19 cellular contexts compared by ENCODE assay signal in the genomic region with DNA sequence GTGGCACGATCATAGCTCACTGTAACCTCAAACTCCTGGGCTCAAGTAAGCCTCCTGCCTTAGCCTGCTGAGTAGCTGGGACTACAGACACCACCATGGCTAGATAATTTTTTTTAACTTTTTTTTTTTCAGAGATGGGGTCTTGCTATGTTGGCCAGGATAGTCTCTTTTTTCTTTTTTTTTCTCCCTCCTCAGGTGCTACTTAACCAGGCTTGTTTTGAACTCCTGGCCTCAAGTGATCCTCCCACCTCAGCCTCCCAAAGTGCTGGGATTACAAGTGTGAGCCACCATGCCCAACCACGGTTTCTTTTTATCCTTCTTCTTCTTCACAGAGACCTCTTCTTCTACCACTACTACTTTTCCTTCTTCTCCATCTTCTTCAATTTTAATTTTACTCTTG.
"Had no signal": no experiment of that assay in that cellular context is flagged by ENCODE, and none has a peak within 500 bp of the region (broad histone marks: within the 10 kb centered on the region; RNA-seq: fewer than 3 reads in every experiment).

No MANE protein-coding gene starts in this region.

- H3K36me3 ChIP-seq: sigmoid colon, thyroid gland had no signal

- H3K4me3 ChIP-seq: esophagus muscularis mucosa, heart right ventricle, mucosa of descending colon, pancreas, sigmoid colon, thyroid gland had no signal

- H3K9me3 ChIP-seq: esophagus muscularis mucosa, heart right ventricle, mucosa of descending colon, pancreas, sigmoid colon, thyroid gland had no signal

- H3K4me3 Mint-ChIP-seq: activated naive CD4-positive, alpha-beta T cell treated with anti-CD3 and anti-CD28 coated beads, Interleukin-2, amount 10 ng/mL, durations not matched to agents 7 days and 5 days; activated naive CD8-positive, alpha-beta T cell treated with anti-CD3 and anti-CD28 coated beads, Interleukin-2, amount 50 U/mL, for 24 hours; activated T-cell treated with anti-CD3 and anti-CD28 coated beads, Interleukin-2, amount 50 U/mL, for 24 hours; immature natural killer cell; naive thymus-derived CD4-positive, alpha-beta T cell had no signal

- H3K27me3 Mint-ChIP-seq: activated naive CD4-positive, alpha-beta T cell treated with anti-CD3 and anti-CD28 coated beads, Interleukin-2, amount 10 ng/mL, durations not matched to agents 7 days and 5 days; activated naive CD8-positive, alpha-beta T cell treated with anti-CD3 and anti-CD28 coated beads, Interleukin-2, amount 50 U/mL, for 24 hours; activated T-cell treated with anti-CD3 and anti-CD28 coated beads, Interleukin-2, amount 50 U/mL, for 24 hours; naive thymus-derived CD4-positive, alpha-beta T cell had no signal

- H3K27ac Mint-ChIP-seq: activated naive CD4-positive, alpha-beta T cell treated with anti-CD3 and anti-CD28 coated beads, Interleukin-2, amount 10 ng/mL, durations not matched to agents 7 days and 5 days; activated naive CD8-positive, alpha-beta T cell treated with anti-CD3 and anti-CD28 coated beads, Interleukin-2, amount 50 U/mL, for 24 hours; activated T-cell treated with anti-CD3 and anti-CD28 coated beads, Interleukin-2, amount 50 U/mL, for 24 hours had no signal

- H3K27ac ChIP-seq: brain microvascular endothelial cell, esophagus muscularis mucosa, pancreas, sigmoid colon, thyroid gland had no signal

- H3K9me3 Mint-ChIP-seq: activated naive CD4-positive, alpha-beta T cell treated with anti-CD3 and anti-CD28 coated beads, Interleukin-2, amount 10 ng/mL, durations not matched to agents 7 days and 5 days; activated naive CD8-positive, alpha-beta T cell treated with anti-CD3 and anti-CD28 coated beads, Interleukin-2, amount 50 U/mL, for 24 hours; activated T-cell treated with anti-CD3 and anti-CD28 coated beads, Interleukin-2, amount 50 U/mL, for 24 hours; immature natural killer cell; naive thymus-derived CD4-positive, alpha-beta T cell had no signal

- DNase-seq: activated CD4-positive, alpha-beta T cell treated with anti-CD3 and anti-CD28 coated beads, Interleukin-2, amount 50 U/mL, for 48 hours; activated effector memory CD4-positive, alpha-beta T cell treated with Interleukin-2 at 50 U/mL for 16 hours; activated naive CD4-positive, alpha-beta T cell treated with anti-CD3 and anti-CD28 coated beads, Interleukin-2, amount 10 ng/mL, durations not matched to agents 7 days and 5 days; activated naive CD8-positive, alpha-beta T cell treated with anti-CD3 and anti-CD28 coated beads, Interleukin-2, amount 50 U/mL, for 24 hours; activated T-cell treated with anti-CD3 and anti-CD28 coated beads, Interleukin-2, amount 50 U/mL, for 24 hours; anterior cingulate cortex; brain microvascular endothelial cell; effector CD4-positive, alpha-beta T cell; heart right ventricle; immature natural killer cell; kidney glomerular epithelial cell; mesenchymal stem cell; mucosa of descending colon; naive thymus-derived CD4-positive, alpha-beta T cell; pancreas; sigmoid colon; stimulated activated naive CD4-positive, alpha-beta T cell treated with Interleukin-2 at 50 U/mL for 16 hours; thyroid gland had no signal

- FAIRE-seq: pancreas had no signal

- H3K27me3 ChIP-seq: brain microvascular endothelial cell, esophagus muscularis mucosa, heart right ventricle, pancreas, sigmoid colon, thyroid gland had no signal

- ATAC-seq: activated naive CD8-positive, alpha-beta T cell treated with anti-CD3 and anti-CD28 coated beads, Interleukin-2, amount 50 U/mL, for 24 hours; naive thymus-derived CD4-positive, alpha-beta T cell; pancreas had no signal
